Comparison of ENCODE assay signal across 2 cellular contexts in genomic region chr15:59172289-59172901, GRCh38.
TF ChIP-seq lines count a peak whose summit lies in the region.

No MANE protein-coding gene starts in this region.

TF ChIP-seq in A549, 52 proteins besides CTCF, POLR2A, EP300 and RAD21 (continued from another document):
- TF ChIP-seq NR3C1 (IDR thresholded peaks at IDR 0.05) (no peak), JUN (IDR thresholded peaks at IDR 0.05) (no peak), HES2 (IDR thresholded peaks at IDR 0.05) (no peak), SREBF2 (IDR thresholded peaks at IDR 0.05) (no peak), ZC3H11A (IDR thresholded peaks at IDR 0.05) (no peak), MAFK (IDR thresholded peaks at IDR 0.05; ENCODE audit: partially characterized antibody) (no peak), GATA3 (IDR thresholded peaks at IDR 0.05; ENCODE audit: borderline replicate concordance) (no peak), HDAC2 (IDR thresholded peaks at IDR 0.05) (no peak), RCOR1 (IDR thresholded peaks at IDR 0.05; ENCODE audit: low read depth, low read length) (no peak), E2F6 (IDR thresholded peaks at IDR 0.05; ENCODE audit: borderline replicate concordance, low read depth) (no peak), JUNB (IDR thresholded peaks at IDR 0.05) (no peak), TFCP2L1 (CRISPR knock-in tag; IDR thresholded peaks at IDR 0.05) (no peak), TP53 (CRISPR knock-in tag; IDR thresholded peaks at IDR 0.05) (no peak), PBX3 (IDR thresholded peaks at IDR 0.05) (no peak), REST (IDR thresholded peaks at IDR 0.05) (no peak)

TF ChIP-seq in Ishikawa, 13 proteins besides CTCF, POLR2A, EP300 and RAD21:
- TF ChIP-seq REST (IDR thresholded peaks at IDR 0.05; ENCODE audit: low read depth) (no peak), YY1 (IDR thresholded peaks at IDR 0.05; ENCODE audit: low read depth) (no peak), FOXM1 (IDR thresholded peaks at IDR 0.05; ENCODE audit: borderline replicate concordance, low read depth) (no peak), TEAD4 (IDR thresholded peaks at IDR 0.05) (no peak), MAX (IDR thresholded peaks at IDR 0.05) (no peak), CEBPB (IDR thresholded peaks at IDR 0.05) (no peak), EGR1 (IDR thresholded peaks at IDR 0.05) (no peak), USF1 (IDR thresholded peaks at IDR 0.05) (no peak), NFIC (IDR thresholded peaks at IDR 0.05) (no peak)
TF ChIP-seq in Ishikawa: peak in this region for 0.
